ENCODE assay signal across 21 cellular contexts in genomic region chr1:154231112-154231511, GRCh38. TPM values are rescaled to one million over a fixed set of nuclear protein-coding genes. Genes with fewer than 3 reads are reported as not detected.
"Had no signal": no experiment of that assay in that cellular context is flagged by ENCODE, and none has a peak within 500 bp of the region (broad histone marks: within the 10 kb centered on the region; RNA-seq: fewer than 3 reads in every experiment).

No MANE protein-coding gene starts in this region.

RNA-seq across cellular contexts. Expression of gene CFAP141, which starts 25.0 kb away (rescaled TPM):
- total RNA-seq: activated naive CD4-positive, alpha-beta T cell treated with anti-CD3 and anti-CD28 coated beads for 36 hours; activated naive CD4-positive, alpha-beta T cell treated with anti-CD3 and anti-CD28 coated beads, Interleukin-2, amount 50 U/mL, for 72 hours; activated naive CD8-positive, alpha-beta T cell treated with anti-CD3 and anti-CD28 coated beads for 36 hours; activated naive CD8-positive, alpha-beta T cell treated with anti-CD3 and anti-CD28 coated beads, Interleukin-2, amount 10 ng/mL, durations not matched to agents 7 days and 5 days; activated T-cell treated with anti-CD3 and anti-CD28 coated beads, Interleukin-2, amount 50 U/mL, for 4 hours; activated T-cell treated with anti-CD3 and anti-CD28 coated beads, Interleukin-2, amount 50 U/mL, for 72 hours; activated T-helper 1 cell treated with anti-CD3 and anti-CD28 coated beads, Interleukin-12 subunit alpha, Interleukin-12 subunit beta, Interleukin-2, Interleukin-4 antibody, amounts not matched to agents 30 ng/mL and 10 ng/mL and 1 ng/mL, durations not matched to agents 14 hours and 24 hours and 36 hours; activated T-helper 17 cell treated with anti-CD3 and anti-CD28 coated beads, Interleukin-2, amount 50 U/mL, for 72 hours; activated T-helper 2 cell treated with anti-CD3 and anti-CD28 coated beads, Interferon-gamma antibody, Interleukin-2, Interleukin-4, amounts not matched to agents 10 μg/mL and 5 μg/mL and 100 μg/mL, durations not matched to agents 14 hours and 24 hours and 36 hours; adrenal gland; aorta; ascending aorta; astrocyte; body of pancreas; breast epithelium; bronchial epithelial cell; cardiac muscle cell; cardiac septum; cerebellum; chondrocyte had no signal
- polyA plus RNA-seq: adipose tissue, aorta, cardiac muscle cell had no signal
